ENCODE assay signal across 8 cellular contexts in the genomic region with DNA sequence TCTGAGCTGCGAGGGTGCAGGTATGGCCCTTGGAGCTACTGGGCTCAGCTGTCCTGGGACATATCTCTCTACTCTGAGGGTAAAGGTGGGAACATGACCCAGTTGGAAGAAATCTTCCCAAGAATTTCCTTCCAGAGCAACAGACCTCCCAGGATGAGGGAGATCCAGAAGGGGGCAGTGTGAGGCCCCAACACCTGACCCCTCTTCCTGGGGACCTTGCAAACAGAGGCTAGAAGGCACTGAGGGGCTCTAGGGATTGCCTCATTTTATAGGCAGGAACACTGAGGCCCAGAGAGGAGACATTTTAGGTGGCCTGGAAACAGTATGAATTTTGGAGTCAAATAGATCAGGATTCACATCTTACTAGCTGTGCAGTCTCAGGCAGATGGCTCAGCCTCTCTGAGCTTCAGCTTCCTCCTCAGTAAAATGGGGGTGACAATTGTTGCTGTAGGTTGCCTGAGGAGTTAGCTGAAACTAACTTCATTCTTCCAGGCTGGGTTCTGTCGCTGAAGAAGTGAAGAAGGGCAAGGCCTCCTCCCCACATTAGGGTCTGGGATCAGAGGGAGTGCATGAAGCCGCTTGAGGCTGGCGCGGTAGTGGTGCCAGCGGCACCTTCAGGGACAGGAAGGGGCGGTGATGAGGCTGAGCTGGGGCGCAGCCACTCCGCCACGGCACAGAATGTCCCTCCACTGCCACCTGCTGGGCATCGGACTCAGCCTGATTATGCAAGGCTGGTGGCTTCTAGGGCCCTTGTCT. TPM values are rescaled to one million over a fixed set of nuclear protein-coding genes. Genes with fewer than 3 reads are reported as not detected.
A peak's percentile ranks its signal among the peaks of the same experiment; 100 is the strongest.
DNase-seq lines count a peak whose midpoint lies in the region; ATAC-seq, FAIRE-seq and TF ChIP-seq lines count a peak whose summit lies in the region.

No MANE protein-coding gene starts in this region.

- H4K20me1 ChIP-seq in endothelial cell of umbilical vein (replicated peaks; ENCODE audit: control insufficient read depth, extremely low read depth, insufficient read depth, low read length), result no peaks in the 10 kb centered on the region

- TF ChIP-seq CTCF in endothelial cell of umbilical vein (IDR thresholded peaks at IDR 0.05; ENCODE audit: extremely low read depth in 1 of 2, insufficient read depth in 1 of 2, low read depth in 1 of 2, low read length in 2 of 2), result peak; percentile 76 to 90

- H3K9ac ChIP-seq in endothelial cell of umbilical vein (replicated peaks; ENCODE audit: extremely low read depth, insufficient read depth, low read length), result no peak overlapping the region

- intact Hi-C loops in endothelial cell of umbilical vein (cut with micrococcal nuclease), result loop anchor here (1.0 to 2.0 kb wide), 5 partner anchors 137 to 431 kb away; no protein-coding TSS in a partner anchor

- peak overlapping the region; percentile 90 for H2AFZ ChIP-seq in endothelial cell of umbilical vein (ENCODE audit: low read depth, low read length)

- DNase-seq in AG20443 (ENCODE audit: low spot score), result peak; percentile 92
- peak; percentile 69 for DNase-seq in NOMO-1 treated with dmso at 0.1 percent for 144 hours (lab: John Stamatoyannopoulos, UW; ENCODE audit: unreplicated experiment)
- DNase-seq in activated CD8-positive, alpha-beta memory T cell treated with anti-CD3 and anti-CD28 coated beads, Interleukin-2, amount 50 U/mL, for 24 hours (ENCODE audit: extremely low read depth), result peak; percentile 73
- DNase-seq in endothelial cell of umbilical vein (ENCODE audit: low read depth, low spot score), result peak; percentile 63
- peak; percentile 89 for DNase-seq in mucosa of gallbladder (ENCODE audit: low spot score)
- peak; percentile 84 to 87 for DNase-seq in stimulated activated CD8-positive, alpha-beta memory T cell treated with anti-CD3 and anti-CD28 coated beads, Interleukin-2, amount 100 ng/mL, for 48 hours (ENCODE audit: low read depth in 2 of 2)

- dilution Hi-C loops in endothelial cell of umbilical vein (cut with MboI; ENCODE audit: extremely low pct_ligation_motif_present, low sequenced_read_pairs), result no loop called here

- BruUV-seq in endothelial cell of umbilical vein (replicated peaks; lab: Mats Ljungman, UMichigan), result no TSS peak

- H3K4me1 ChIP-seq in endothelial cell of umbilical vein (ENCODE audit: control insufficient read depth, extremely low read depth, insufficient read depth, low read length), result no peaks in the 10 kb centered on the region

- no peak overlapping the region for H3K4me2 ChIP-seq in endothelial cell of umbilical vein (ENCODE audit: insufficient read depth, low read length)

- no peak for TF ChIP-seq POLR2A in endothelial cell of umbilical vein (IDR thresholded peaks at IDR 0.05; ENCODE audit: low read depth, low read length)

- no peaks in the 10 kb centered on the region for H3K9me1 ChIP-seq in endothelial cell of umbilical vein (replicated peaks; ENCODE audit: control insufficient read depth, extremely low read depth, insufficient read depth, low read length)

- peak; percentile 82 for FAIRE-seq in endothelial cell of umbilical vein (lab: Jason Lieb, UNC)

- CTCF ChIA-PET in endothelial cell of umbilical vein (lab: Charles Lee), result interaction anchor here (0.6 to 14.2 kb wide), 33 partner anchors 9 to 551 kb away, joined by 3 to 223 read pairs (median 4); a partner anchor contains a TSS

- no peaks in the 10 kb centered on the region for H3K9me3 ChIP-seq in endothelial cell of umbilical vein (replicated peaks; ENCODE audit: control insufficient read depth, insufficient read depth, low read length)

- ATAC-seq in GM19035 (IDR thresholded peaks at IDR 0.05; ENCODE audit: unreplicated experiment) (peak; percentile 78), HG03521 (IDR thresholded peaks at IDR 0.05; ENCODE audit: unreplicated experiment) (peak; percentile 85)

- H3K4me3 ChIP-seq in endothelial cell of umbilical vein (replicated peaks in 1 of 3; ENCODE audit: insufficient read depth in 1 of 3, low read depth in 1 of 3, low read length in 3 of 3), result no peak overlapping the region

- no peaks in the 10 kb centered on the region for H3K79me2 ChIP-seq in endothelial cell of umbilical vein (ENCODE audit: control insufficient read depth, insufficient read depth, low read length)

- POLR2A ChIA-PET in endothelial cell of umbilical vein (lab: Charles Lee), result no interaction called here

- no peaks in the 10 kb centered on the region for H3K27me3 ChIP-seq in endothelial cell of umbilical vein (ENCODE audit: control insufficient read depth in 2 of 2, insufficient read depth in 2 of 2, low read length in 2 of 2)

- no peaks in the 10 kb centered on the region for H3K36me3 ChIP-seq in endothelial cell of umbilical vein (ENCODE audit: control insufficient read depth in 2 of 2, extremely low read depth in 1 of 2, insufficient read depth in 2 of 2, low read length in 2 of 2)

- H3K27ac ChIP-seq in endothelial cell of umbilical vein (ENCODE audit: insufficient read depth, low read depth, low read length), result no peak overlapping the region

TF ChIP-seq in endothelial cell of umbilical vein, 7 proteins besides CTCF, POLR2A, EP300 and RAD21:
- no peak for TF ChIP-seq GATA2 (IDR thresholded peaks at IDR 0.05; ENCODE audit: insufficient read depth, insufficient read length, low read depth, low read length)
- no peak for TF ChIP-seq JUN (IDR thresholded peaks at IDR 0.05; ENCODE audit: borderline replicate concordance, insufficient read depth, insufficient read length, low read depth)
- TF ChIP-seq, protein P1, sequence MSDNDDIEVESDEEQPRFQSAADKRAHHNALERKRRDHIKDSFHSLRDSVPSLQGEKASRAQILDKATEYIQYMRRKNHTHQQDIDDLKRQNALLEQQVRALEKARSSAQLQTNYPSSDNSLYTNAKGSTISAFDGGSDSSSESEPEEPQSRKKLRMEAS (IDR thresholded peaks at IDR 0.05; ENCODE audit: insufficient read depth, insufficient read length), result no peak
- TF ChIP-seq POLR2AphosphoS5 (IDR thresholded peaks at IDR 0.05; ENCODE audit: insufficient read depth, low read depth, low read length), result no peak
- TF ChIP-seq MYC (IDR thresholded peaks at IDR 0.05; ENCODE audit: low read depth, low read length), result no peak
- TF ChIP-seq FOS (IDR thresholded peaks at IDR 0.05; ENCODE audit: borderline replicate concordance, insufficient read depth, low read length), result no peak

RNA-seq across cellular contexts. Expression of a gene that starts 11.4 kb away (rescaled TPM):
- total RNA-seq in endothelial cell of umbilical vein (not detected in 2 replicates), mucosa of gallbladder (2.2 TPM)
- not detected in 2 replicates for polyA plus RNA-seq in endothelial cell of umbilical vein
- polyA plus RNA-seq in endothelial cell of umbilical vein (2011; cell fraction: cytosol; rRNA removed), result not detected in 2 replicates
- not detected in 2 replicates for polyA plus RNA-seq in endothelial cell of umbilical vein (2011; cell fraction: nucleus; rRNA removed)
- polyA plus RNA-seq in endothelial cell of umbilical vein (2012), result not detected in 2 replicates
- polyA minus RNA-seq in endothelial cell of umbilical vein, result not detected in 2 replicates
- polyA minus RNA-seq in endothelial cell of umbilical vein (2011; cell fraction: cytosol; rRNA and poly(A)+ RNA removed), result not detected
- not detected in 2 replicates for polyA minus RNA-seq in endothelial cell of umbilical vein (2011; cell fraction: nucleus; rRNA and poly(A)+ RNA removed)

RNA-seq across cellular contexts. Expression of a gene that starts 19.7 kb away (rescaled TPM):
- total RNA-seq in endothelial cell of umbilical vein (not detected in 2 replicates), mucosa of gallbladder (not detected)
- polyA plus RNA-seq in endothelial cell of umbilical vein, result not detected in 2 replicates
- polyA plus RNA-seq in endothelial cell of umbilical vein (2011; cell fraction: cytosol; rRNA removed), result not detected in 2 replicates
- polyA plus RNA-seq in endothelial cell of umbilical vein (2011; cell fraction: nucleus; rRNA removed), result not detected in 2 replicates
- not detected in 2 replicates for polyA plus RNA-seq in endothelial cell of umbilical vein (2012)
- polyA minus RNA-seq in endothelial cell of umbilical vein, result not detected in 2 replicates
- polyA minus RNA-seq in endothelial cell of umbilical vein (2011; cell fraction: cytosol; rRNA and poly(A)+ RNA removed), result not detected
- not detected in 2 replicates for polyA minus RNA-seq in endothelial cell of umbilical vein (2011; cell fraction: nucleus; rRNA and poly(A)+ RNA removed)
